In the genomic region with DNA sequence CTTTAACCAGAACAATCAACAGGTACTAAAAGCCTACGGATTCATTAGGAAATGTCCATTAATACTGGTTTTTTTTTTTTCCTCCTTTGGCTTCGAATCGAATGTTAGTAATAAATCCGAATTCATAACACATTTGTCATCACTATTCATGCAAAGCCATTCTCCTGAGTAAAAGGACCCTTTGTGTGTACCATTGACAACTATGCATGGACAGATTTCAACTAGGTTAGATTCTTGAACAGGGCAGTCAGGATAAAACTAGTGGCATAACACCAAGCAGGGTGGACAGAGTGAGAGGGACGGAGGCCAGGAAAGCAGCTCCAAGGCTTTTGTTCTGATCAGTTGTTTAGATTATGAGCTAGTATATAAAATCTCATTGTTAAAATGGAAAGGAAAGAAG, we compare ENCODE assay signal across 25 cellular contexts.
DNase-seq lines count a peak whose midpoint lies in the region; FAIRE-seq and TF ChIP-seq lines count a peak whose summit lies in the region.
"Had no signal": no experiment of that assay in that cellular context is flagged by ENCODE, and none has a peak within 500 bp of the region (broad histone marks: within the 10 kb centered on the region; RNA-seq: fewer than 3 reads in every experiment).

No MANE protein-coding gene starts in this region.

- no peak for FAIRE-seq in astrocyte (lab: Jason Lieb, UNC)
- FAIRE-seq: GM19239, H54 had no signal

- no peaks in the 10 kb centered on the region for H3F3A ChIP-seq in smooth muscle cell (ENCODE audit: low read depth)

- no peaks in the 10 kb centered on the region for H3K4me1 Mint-ChIP-seq in astrocyte (ENCODE audit: low read depth, unreplicated experiment)

- H3K36me3 ChIP-seq in MG63 (no peaks in the 10 kb centered on the region), astrocyte (ENCODE audit: insufficient read depth, low read length) (no peaks in the 10 kb centered on the region), smooth muscle cell (ENCODE audit: low read depth) (no peaks in the 10 kb centered on the region)
- H3K36me3 ChIP-seq: BLaER1 treated with 17β-estradiol and CSF1 and Interleukin-3, amounts not matched to agents 10 nM and 100 nM; Peyer's patch had no signal

- no peak for TF ChIP-seq POLR2A in erythroblast (IDR thresholded peaks at IDR 0.05; ENCODE audit: low read length)

- no peaks in the 10 kb centered on the region for H3K27me3 Mint-ChIP-seq in astrocyte (ENCODE audit: low read depth, unreplicated experiment)

- H3K4me2 ChIP-seq in astrocyte (ENCODE audit: low read length) (peak overlapping the region; percentile 34), smooth muscle cell (no peak overlapping the region)
- H3K4me2 ChIP-seq: BLaER1 treated with 17β-estradiol and CSF1 and Interleukin-3, amounts not matched to agents 10 nM and 100 nM had no signal

- H2AFZ ChIP-seq in astrocyte (ENCODE audit: low read depth, low read length) (no peak overlapping the region), smooth muscle cell (ENCODE audit: low read depth) (no peak overlapping the region)

- no peaks in the 10 kb centered on the region for H3K79me2 ChIP-seq in astrocyte (ENCODE audit: insufficient read depth, low read length)
- H3K79me2 ChIP-seq in smooth muscle cell (ENCODE audit: low read depth) = no peaks in the 10 kb centered on the region

- H4K20me1 ChIP-seq in astrocyte (ENCODE audit: insufficient read depth, low read length) (no peaks in the 10 kb centered on the region), smooth muscle cell (ENCODE audit: low read depth) (no peaks in the 10 kb centered on the region)
- H4K20me1 ChIP-seq: BLaER1 treated with 17β-estradiol and CSF1 and Interleukin-3, amounts not matched to agents 10 nM and 100 nM had no signal

- no peak overlapping the region for H3K4me3 Mint-ChIP-seq in astrocyte (ENCODE audit: unreplicated experiment)
- H3K4me3 Mint-ChIP-seq: CD8-positive, alpha-beta T cell had no signal

- no peak overlapping the region for H3K9ac ChIP-seq in astrocyte (ENCODE audit: low read length)
- H3K9ac ChIP-seq in smooth muscle cell (ENCODE audit: low read depth) = no peak overlapping the region
- H3K9ac ChIP-seq: BLaER1 treated with 17β-estradiol and CSF1 and Interleukin-3, amounts not matched to agents 10 nM and 100 nM had no signal

- H3K9me3 ChIP-seq in MG63 = no peaks in the 10 kb centered on the region
- no peaks in the 10 kb centered on the region for H3K9me3 ChIP-seq in astrocyte (ENCODE audit: insufficient read depth, low read depth, low read length)
- no peaks in the 10 kb centered on the region for H3K9me3 ChIP-seq in smooth muscle cell (replicated peaks; ENCODE audit: low read depth)
- H3K9me3 ChIP-seq: BLaER1 treated with 17β-estradiol and CSF1 and Interleukin-3, amounts not matched to agents 10 nM and 100 nM; Peyer's patch had no signal

- no peak overlapping the region for H3K27ac ChIP-seq in astrocyte (ENCODE audit: low read depth, low read length)
- H3K27ac ChIP-seq in smooth muscle cell (ENCODE audit: low read depth) = no peak overlapping the region
- H3K27ac ChIP-seq: BLaER1 treated with 17β-estradiol and CSF1 and Interleukin-3, amounts not matched to agents 10 nM and 100 nM; Peyer's patch; SK-N-MC had no signal

- H3K4me1 ChIP-seq in astrocyte (ENCODE audit: insufficient read depth, low read length) (peaks cover 4% of the 10 kb centered on the region), smooth muscle cell (ENCODE audit: low read depth) (no peaks in the 10 kb centered on the region)
- H3K4me1 ChIP-seq: BLaER1 treated with 17β-estradiol and CSF1 and Interleukin-3, amounts not matched to agents 10 nM and 100 nM; Peyer's patch had no signal

- no peaks in the 10 kb centered on the region for H3K9me3 Mint-ChIP-seq in astrocyte (ENCODE audit: unreplicated experiment)

- 92% methylated on average over 5 of the region's 5 CpGs for WGBS in smooth muscle cell (ENCODE audit: low lambda C conversion rate)

- TF ChIP-seq CTCF in astrocyte (IDR thresholded peaks at IDR 0.05; ENCODE audit: insufficient read depth, low read depth, low read length) (no peak), smooth muscle cell (IDR thresholded peaks at IDR 0.05; ENCODE audit: borderline replicate concordance, insufficient read depth, poor library complexity, severe bottlenecking) (no peak)

- peak; percentile 53 for DNase-seq in COLO829 (ENCODE audit: low spot score)
- DNase-seq in MG63 = peak; percentile 30
- DNase-seq in astrocyte (ENCODE audit: low read depth) = peak; percentile 66
- DNase-seq in glomerular visceral epithelial cell (ENCODE audit: extremely low spot score) = peak; percentile 30
- no peak for DNase-seq in SW 1271 (lab: John Stamatoyannopoulos, UW)
- no peak for DNase-seq in stimulated activated CD4-positive, alpha-beta T cell treated with anti-CD3 and anti-CD28 coated beads, Interleukin-2, amount 100 ng/mL, for 24 hours
- DNase-seq in erythroblast (lab: John Stamatoyannopoulos, UW) = no peak
- no peak for DNase-seq in smooth muscle cell (lab: John Stamatoyannopoulos, UW; ENCODE audit: unreplicated experiment)
- DNase-seq: 8988T; CD8-positive, alpha-beta T cell; DMS53; KG1; MV-4-11; NCI-H1105 treated with DMSO at 0.1 percent for 48 hours; NCI-H2081; NCI-H2171; NCI-H345; NCI-H524; NCI-H82; Peyer's patch; SHP77 had no signal

- no peak overlapping the region for H3K27ac Mint-ChIP-seq in astrocyte (ENCODE audit: unreplicated experiment)
- H3K27ac Mint-ChIP-seq: CD8-positive, alpha-beta T cell had no signal

- no peaks in the 10 kb centered on the region for H3K27me3 ChIP-seq in MG63
- H3K27me3 ChIP-seq in astrocyte (ENCODE audit: insufficient read depth, low read length) = no peaks in the 10 kb centered on the region
- no peaks in the 10 kb centered on the region for H3K27me3 ChIP-seq in smooth muscle cell (ENCODE audit: low read depth)
- H3K27me3 ChIP-seq: BLaER1 treated with 17β-estradiol and CSF1 and Interleukin-3, amounts not matched to agents 10 nM and 100 nM; Peyer's patch had no signal

- H3K36me3 Mint-ChIP-seq in astrocyte (ENCODE audit: low read depth, unreplicated experiment) = no peaks in the 10 kb centered on the region
- H3K36me3 Mint-ChIP-seq: CD8-positive, alpha-beta T cell had no signal

- H3K4me3 ChIP-seq in MG63 (no peak overlapping the region), astrocyte (ENCODE audit: insufficient read depth, low read depth, low read length) (no peak overlapping the region), smooth muscle cell (no peak overlapping the region)
- H3K4me3 ChIP-seq: BLaER1 treated with 17β-estradiol and CSF1 and Interleukin-3, amounts not matched to agents 10 nM and 100 nM; Peyer's patch; SK-N-MC had no signal

Comparison
In these comparisons a context has a peak if more than half of its experiments do, and no peak if none do; other contexts are left out.
1. DNase-seq: peak in COLO829 (single experiment), MG63 (single experiment), astrocyte (single experiment) and glomerular visceral epithelial cell (single experiment); none in SW 1271 (0 of 2), stimulated activated CD4-positive, alpha-beta T cell treated with anti-CD3 and anti-CD28 coated beads, Interleukin-2, amount 100 ng/mL, for 24 hours (0 of 2), erythroblast (0 of 2) and smooth muscle cell (single experiment).